In the genomic region with DNA sequence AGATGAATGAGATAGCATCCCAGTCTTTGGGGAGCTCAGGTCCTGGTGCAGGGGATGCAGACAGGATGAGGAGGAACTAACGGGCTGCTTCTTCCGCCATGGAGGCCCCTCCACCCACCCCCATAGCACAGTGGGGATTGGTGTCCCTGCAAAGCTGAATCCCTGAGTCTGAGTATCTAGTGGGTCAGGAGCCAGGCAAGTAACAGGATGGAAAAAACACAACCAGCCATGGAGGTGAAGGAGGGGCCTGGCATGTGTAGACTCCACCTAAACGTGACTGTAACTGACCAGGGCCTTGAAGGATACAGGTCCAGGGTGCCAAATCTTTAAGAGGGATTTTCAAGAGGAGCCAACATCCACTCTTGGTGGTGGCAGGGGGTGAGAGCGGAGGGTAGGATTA, we compare ENCODE assay signal across 34 cellular contexts.
A peak's percentile ranks its signal among the peaks of the same experiment; 100 is the strongest.
DNase-seq lines count a peak whose midpoint lies in the region; ATAC-seq and TF ChIP-seq lines count a peak whose summit lies in the region.
"Had no signal": no experiment of that assay in that cellular context is flagged by ENCODE, and none has a peak within 500 bp of the region (broad histone marks: within the 10 kb centered on the region; RNA-seq: fewer than 3 reads in every experiment).

No MANE protein-coding gene starts in this region.

- H3K9me3 Mint-ChIP-seq in nephron progenitor cell (no peaks in the 10 kb centered on the region), natural killer cell (no peaks in the 10 kb centered on the region)
- H3K9me3 Mint-ChIP-seq: CD4-positive, alpha-beta T cell; CD8-positive, alpha-beta T cell had no signal

- no peak overlapping the region for H2BK120ac ChIP-seq in mesenchymal stem cell (ENCODE audit: low read depth, low read length)

- no peak for TF ChIP-seq EP300 in esophagus muscularis mucosa (IDR thresholded peaks at IDR 0.05)

- WGBS in esophagus muscularis mucosa: 56% methylated on average over 4 of the region's 4 CpGs
- 82% methylated on average over 2 of the region's 4 CpGs for WGBS in mesenchymal stem cell

- H3K4me1 Mint-ChIP-seq in nephron progenitor cell (peaks cover 32% of the 10 kb centered on the region), natural killer cell (no peaks in the 10 kb centered on the region)
- H3K4me1 Mint-ChIP-seq: B cell; CD14-positive monocyte; CD4-positive, alpha-beta memory T cell; CD4-positive, CD25-positive, alpha-beta regulatory T cell; CD8-positive, alpha-beta memory T cell had no signal

- H3K27me3 ChIP-seq in esophagus muscularis mucosa (peaks cover 0 to 21% (median 0%) of the 10 kb centered on the region in 4 donors), mesenchymal stem cell (ENCODE audit: control insufficient read depth in 1 of 2, insufficient read depth in 1 of 2, low read length in 2 of 2) (peaks cover 0 to 36% of the 10 kb centered on the region in 2 experiments)
- H3K27me3 ChIP-seq: BE2C; BLaER1; BLaER1 treated with 17β-estradiol and CSF1 and Interleukin-3, amounts not matched to agents 10 nM and 100 nM had no signal

- intact Hi-C loops in esophagus muscularis mucosa (cut with DNase I) (no loop called here), natural killer cell (cut with micrococcal nuclease) (no loop called here)

- H3K27ac ChIP-seq in esophagus muscularis mucosa (replicated peaks in 1 of 4) (no peak overlapping the region), mesenchymal stem cell (ENCODE audit: low read length, poor library complexity, severe bottlenecking) (no peak overlapping the region)
- H3K27ac ChIP-seq: 22Rv1; A549; BLaER1; BLaER1 treated with 17β-estradiol and CSF1 and Interleukin-3, amounts not matched to agents 10 nM and 100 nM; C4-2B had no signal

- no peak overlapping the region for H2AFZ ChIP-seq in mesenchymal stem cell (ENCODE audit: low read depth, low read length)

- H3K27me3 Mint-ChIP-seq in nephron progenitor cell (ENCODE audit: low read depth, poor library complexity) (peaks cover 9% of the 10 kb centered on the region), natural killer cell (ENCODE audit: low read depth in 2 of 2) (peaks cover 8 to 11% of the 10 kb centered on the region in 2 donors)
- H3K27me3 Mint-ChIP-seq: B cell; CD8-positive, alpha-beta memory T cell had no signal

- no peak overlapping the region for H3K14ac ChIP-seq in mesenchymal stem cell (ENCODE audit: low read length in 2 of 2)

- H4K91ac ChIP-seq in mesenchymal stem cell (ENCODE audit: low read length): peak overlapping the region; percentile 46

- no peak overlapping the region for H2BK12ac ChIP-seq in mesenchymal stem cell (ENCODE audit: low read length in 2 of 2)

- no peaks in the 10 kb centered on the region for H3K79me1 ChIP-seq in mesenchymal stem cell (replicated peaks; ENCODE audit: low read length, poor library complexity, severe bottlenecking)

- no peak for TF ChIP-seq POLR2A in esophagus muscularis mucosa (IDR thresholded peaks at IDR 0.05; ENCODE audit: low read depth)

- H3K27ac Mint-ChIP-seq in nephron progenitor cell (peak overlapping the region; percentile 27), natural killer cell (no peak overlapping the region)
- H3K27ac Mint-ChIP-seq: B cell; CD14-positive monocyte; CD4-positive, alpha-beta memory T cell; CD4-positive, alpha-beta T cell; CD4-positive, CD25-positive, alpha-beta regulatory T cell; CD8-positive, alpha-beta memory T cell; CD8-positive, alpha-beta T cell had no signal

- no peaks in the 10 kb centered on the region for H3K4me1 ChIP-seq in esophagus muscularis mucosa
- no peaks in the 10 kb centered on the region for H3K4me1 ChIP-seq in mesenchymal stem cell (ENCODE audit: control insufficient read depth, insufficient read depth, low read depth, low read length)
- H3K4me1 ChIP-seq: A549, Caco-2 had no signal

- no peaks in the 10 kb centered on the region for H3K36me3 ChIP-seq in esophagus muscularis mucosa
- no peaks in the 10 kb centered on the region for H3K36me3 ChIP-seq in mesenchymal stem cell (ENCODE audit: control insufficient read depth in 1 of 2, insufficient read depth in 2 of 2, low read depth in 1 of 2, low read length in 2 of 2)
- H3K36me3 ChIP-seq: BE2C; BLaER1; BLaER1 treated with 17β-estradiol and CSF1 and Interleukin-3, amounts not matched to agents 10 nM and 100 nM had no signal

- TF ChIP-seq CTCF in esophagus muscularis mucosa (IDR thresholded peaks at IDR 0.05): no peak
- TF ChIP-seq CTCF in nephron progenitor cell (IDR thresholded peaks at IDR 0.05): no peak
- TF ChIP-seq CTCF in natural killer cell (IDR thresholded peaks at IDR 0.05): no peak

- no peak overlapping the region for H2BK5ac ChIP-seq in mesenchymal stem cell (ENCODE audit: low read depth, low read length, poor library complexity, severe bottlenecking)

- no peak overlapping the region for H3K23ac ChIP-seq in mesenchymal stem cell (ENCODE audit: low read length in 2 of 2)

- H2AK5ac ChIP-seq in mesenchymal stem cell (ENCODE audit: low read length, severe bottlenecking): no peak overlapping the region

- H3K4me3 Mint-ChIP-seq in nephron progenitor cell: no peak overlapping the region
- no peak overlapping the region for H3K4me3 Mint-ChIP-seq in natural killer cell
- H3K4me3 Mint-ChIP-seq: B cell; CD14-positive monocyte; CD4-positive, alpha-beta T cell; CD4-positive, CD25-positive, alpha-beta regulatory T cell; CD8-positive, alpha-beta memory T cell; CD8-positive, alpha-beta T cell had no signal

- H3K18ac ChIP-seq in mesenchymal stem cell (ENCODE audit: low read depth in 1 of 2, low read length in 2 of 2): no peak overlapping the region

- H3K9ac ChIP-seq in mesenchymal stem cell (ENCODE audit: low read length): no peak overlapping the region
- H3K9ac ChIP-seq: BLaER1; BLaER1 treated with 17β-estradiol and CSF1 and Interleukin-3, amounts not matched to agents 10 nM and 100 nM had no signal

- H3K4ac ChIP-seq in mesenchymal stem cell (ENCODE audit: low read depth in 1 of 2, low read length in 2 of 2): no peak overlapping the region

- H3K36me3 Mint-ChIP-seq in nephron progenitor cell (ENCODE audit: low read depth) (no peaks in the 10 kb centered on the region), natural killer cell (no peaks in the 10 kb centered on the region)
- H3K36me3 Mint-ChIP-seq: CD14-positive monocyte; CD4-positive, alpha-beta memory T cell; CD4-positive, CD25-positive, alpha-beta regulatory T cell; CD8-positive, alpha-beta memory T cell; CD8-positive, alpha-beta T cell had no signal

- H2BK15ac ChIP-seq in mesenchymal stem cell (ENCODE audit: low read depth, poor library complexity, severe bottlenecking): no peak overlapping the region

- ATAC-seq in natural killer cell (no peak), HG03442 (IDR thresholded peaks at IDR 0.05; ENCODE audit: unreplicated experiment) (no peak)
- ATAC-seq: A549; CD8-positive, alpha-beta T cell had no signal

- H3K9me3 ChIP-seq in esophagus muscularis mucosa (no peaks in the 10 kb centered on the region), mesenchymal stem cell (ENCODE audit: control insufficient read depth, low read length) (no peaks in the 10 kb centered on the region)
- H3K9me3 ChIP-seq: A549; BE2C; BLaER1; BLaER1 treated with 17β-estradiol and CSF1 and Interleukin-3, amounts not matched to agents 10 nM and 100 nM; Caco-2 had no signal

- peak; percentile 86 for DNase-seq in esophagus muscularis mucosa (ENCODE audit: extremely low spot score)
- DNase-seq in islet precursor cell: peak; percentile 23
- DNase-seq in mesenchymal stem cell: no peak
- no peak for DNase-seq in nephron progenitor cell
- no peak for DNase-seq in natural killer cell
- no peak for DNase-seq in iPS-NIHi7 (ENCODE audit: extremely low spot score)
- DNase-seq in glomerular visceral epithelial cell (ENCODE audit: extremely low spot score): no peak
- DNase-seq: 8988T; ACHN; AML-193; BE2C; C1 segment of cervical spinal cord; Caco-2; Calu3; CD4-positive, alpha-beta memory T cell; CD4-positive, alpha-beta T cell; CD4-positive, CD25-positive, alpha-beta regulatory T cell; CD8-positive, alpha-beta memory T cell; CD8-positive, alpha-beta T cell; DMS 273 treated with DMSO at 0.1 percent for 48 hours; DMS153; DMS53; DMS79; DMS79 treated with DMSO at 0.1 percent for 48 hours; DND-41; EL had no signal

- H3K4me3 ChIP-seq in esophagus muscularis mucosa (no peak overlapping the region), mesenchymal stem cell (ENCODE audit: insufficient read depth in 1 of 2, low read depth in 1 of 2, low read length in 2 of 2) (no peak overlapping the region)
- H3K4me3 ChIP-seq: A549; BLaER1; BLaER1 treated with 17β-estradiol and CSF1 and Interleukin-3, amounts not matched to agents 10 nM and 100 nM had no signal

- H4K8ac ChIP-seq in mesenchymal stem cell (ENCODE audit: low read length): no peak overlapping the region

- H3K4me2 ChIP-seq in mesenchymal stem cell (ENCODE audit: low read length, poor library complexity, severe bottlenecking): no peak overlapping the region
- H3K4me2 ChIP-seq: A549; BLaER1; BLaER1 treated with 17β-estradiol and CSF1 and Interleukin-3, amounts not matched to agents 10 nM and 100 nM had no signal

Comparison
In these comparisons a context has a peak if more than half of its experiments do, and no peak if none do; other contexts are left out.
1. DNase-seq: peak in esophagus muscularis mucosa (single experiment) and islet precursor cell (single experiment); none in mesenchymal stem cell (single experiment), nephron progenitor cell (single experiment), natural killer cell (single experiment), iPS-NIHi7 (single experiment) and glomerular visceral epithelial cell (single experiment).